In the genomic region with DNA sequence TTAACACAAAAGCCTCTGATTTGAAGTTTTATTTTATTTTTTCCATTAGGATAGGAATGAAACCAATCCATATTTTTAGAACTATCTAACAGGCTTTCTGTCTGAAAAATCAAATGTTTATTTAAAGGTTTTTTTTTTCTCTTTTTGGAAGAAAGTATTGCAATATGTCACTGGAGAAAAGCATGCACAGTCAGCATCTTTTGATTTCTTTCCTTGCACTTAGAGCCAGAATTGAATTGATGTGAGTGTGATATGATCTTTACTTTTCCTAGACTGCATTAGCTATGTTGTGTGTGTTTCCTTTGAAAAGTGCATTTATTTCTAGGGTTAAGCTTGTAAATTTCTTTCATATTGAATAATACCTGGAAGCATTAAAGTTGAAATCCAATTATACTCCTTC, we compare ENCODE assay signal across 2 cellular contexts.
TF ChIP-seq lines count a peak whose summit lies in the region.

No MANE protein-coding gene starts in this region.

TF ChIP-seq in IMR-90, 13 proteins besides CTCF, POLR2A, EP300 and RAD21 (continued from another document):
- TF ChIP-seq, protein P1, sequence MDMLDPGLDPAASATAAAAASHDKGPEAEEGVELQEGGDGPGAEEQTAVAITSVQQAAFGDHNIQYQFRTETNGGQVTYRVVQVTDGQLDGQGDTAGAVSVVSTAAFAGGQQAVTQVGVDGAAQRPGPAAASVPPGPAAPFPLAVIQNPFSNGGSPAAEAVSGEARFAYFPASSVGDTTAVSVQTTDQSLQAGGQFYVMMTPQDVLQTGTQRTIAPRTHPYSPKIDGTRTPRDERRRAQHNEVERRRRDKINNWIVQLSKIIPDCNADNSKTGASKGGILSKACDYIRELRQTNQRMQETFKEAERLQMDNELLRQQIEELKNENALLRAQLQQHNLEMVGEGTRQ (IDR thresholded peaks at IDR 0.05; ENCODE audit: low read depth, low read length): no peak

TF ChIP-seq in K562, 482 proteins besides CTCF, POLR2A, EP300 and RAD21 (continued from another document):
- TF ChIP-seq TRIM25 (IDR thresholded peaks at IDR 0.05; ENCODE audit: borderline replicate concordance): no peak
- TF ChIP-seq HSF4 (CRISPR knock-in tag; IDR thresholded peaks at IDR 0.05; ENCODE audit: borderline replicate concordance): no peak
- TF ChIP-seq CBX1 (IDR thresholded peaks at IDR 0.05; ENCODE audit: low read depth): no peak
- TF ChIP-seq, protein P2, sequence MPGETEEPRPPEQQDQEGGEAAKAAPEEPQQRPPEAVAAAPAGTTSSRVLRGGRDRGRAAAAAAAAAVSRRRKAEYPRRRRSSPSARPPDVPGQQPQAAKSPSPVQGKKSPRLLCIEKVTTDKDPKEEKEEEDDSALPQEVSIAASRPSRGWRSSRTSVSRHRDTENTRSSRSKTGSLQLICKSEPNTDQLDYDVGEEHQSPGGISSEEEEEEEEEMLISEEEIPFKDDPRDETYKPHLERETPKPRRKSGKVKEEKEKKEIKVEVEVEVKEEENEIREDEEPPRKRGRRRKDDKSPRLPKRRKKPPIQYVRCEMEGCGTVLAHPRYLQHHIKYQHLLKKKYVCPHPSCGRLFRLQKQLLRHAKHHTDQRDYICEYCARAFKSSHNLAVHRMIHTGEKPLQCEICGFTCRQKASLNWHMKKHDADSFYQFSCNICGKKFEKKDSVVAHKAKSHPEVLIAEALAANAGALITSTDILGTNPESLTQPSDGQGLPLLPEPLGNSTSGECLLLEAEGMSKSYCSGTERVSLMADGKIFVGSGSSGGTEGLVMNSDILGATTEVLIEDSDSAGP (CRISPR knock-in tag; IDR thresholded peaks at IDR 0.05): no peak
- TF ChIP-seq SMC3 (conservative IDR thresholded peaks at IDR 0.05; ENCODE audit: insufficient read depth, low read depth, low read length): no peak
- no peak for TF ChIP-seq NFE2L1 (tag; IDR thresholded peaks at IDR 0.05; ENCODE audit: borderline replicate concordance, low read depth)
- TF ChIP-seq MAFG (tag; conservative IDR thresholded peaks at IDR 0.05): peak; percentile 40; the same call in 1 of the 2 replicates
- TF ChIP-seq BMI1 (IDR thresholded peaks at IDR 0.05; ENCODE audit: low read length): no peak
- no peak for TF ChIP-seq ZNF507 (tag; conservative IDR thresholded peaks at IDR 0.05)
- no peak for TF ChIP-seq EHMT2 (IDR thresholded peaks at IDR 0.05)
- no peak for TF ChIP-seq ZNF282 (CRISPR knock-in tag; IDR thresholded peaks at IDR 0.05)
- peak; percentile 56; the same call in 1 of the 2 replicates for TF ChIP-seq MAFK (IDR thresholded peaks at IDR 0.05; ENCODE audit: low read length)
- no peak for TF ChIP-seq HOXB6 (CRISPR knock-in tag; IDR thresholded peaks at IDR 0.05; ENCODE audit: borderline replicate concordance)
- TF ChIP-seq HBP1 (CRISPR knock-in tag; IDR thresholded peaks at IDR 0.05): no peak
- TF ChIP-seq, protein P3, sequence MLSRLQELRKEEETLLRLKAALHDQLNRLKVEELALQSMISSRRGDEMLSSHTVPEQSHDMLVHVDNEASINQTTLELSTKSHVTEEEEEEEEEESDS (CRISPR knock-in tag; IDR thresholded peaks at IDR 0.05): no peak
- TF ChIP-seq MAFF (IDR thresholded peaks at IDR 0.05; ENCODE audit: low read length): peak; percentile 46
- TF ChIP-seq KAT2B (IDR thresholded peaks at IDR 0.05; ENCODE audit: low read depth, low read length): no peak
- TF ChIP-seq ELK1 (CRISPR knock-in tag; IDR thresholded peaks at IDR 0.05): no peak
- TF ChIP-seq ERF (CRISPR knock-in tag; IDR thresholded peaks at IDR 0.05): no peak
- no peak for TF ChIP-seq ZNF695 (CRISPR knock-in tag; IDR thresholded peaks at IDR 0.05)
- TF ChIP-seq IRF9 (tag; IDR thresholded peaks at IDR 0.05): no peak
- TF ChIP-seq ZNF316 (IDR thresholded peaks at IDR 0.05): peak; percentile 48
- TF ChIP-seq CBX8 (IDR thresholded peaks at IDR 0.05; ENCODE audit: borderline replicate concordance, extremely low read depth, low read depth, low read length, poor library complexity, severe bottlenecking): no peak
TF ChIP-seq in K562: peak in this region for 4.
